Comparison of ENCODE assay signal across 18 cellular contexts in genomic region chr12:34339922-34340321, GRCh38.
DNase-seq lines count a peak whose midpoint lies in the region; ATAC-seq, FAIRE-seq and TF ChIP-seq lines count a peak whose summit lies in the region.
"Had no signal": no experiment of that assay in that cellular context is flagged by ENCODE, and none has a peak within 500 bp of the region (broad histone marks: within the 10 kb centered on the region; RNA-seq: fewer than 3 reads in every experiment).

No MANE protein-coding gene starts in this region.

- no peak overlapping the region for H2BK15ac ChIP-seq in mesendoderm (replicated peaks; ENCODE audit: low read depth)

- H3K27me3 ChIP-seq in H7 (ENCODE audit: control insufficient read depth, insufficient read depth, low read length) (peaks cover 3% of the 10 kb centered on the region; the same call in 1 of the 2 replicates), K562 (ENCODE audit: control insufficient read depth in 2 of 2, insufficient read depth in 2 of 2, low read length in 2 of 2) (peaks cover 2 to 34% of the 10 kb centered on the region in 2 experiments; a peak in 4 of 5 replicates), mesendoderm (ENCODE audit: insufficient read depth, low read length, poor library complexity) (no peaks in the 10 kb centered on the region)

- FAIRE-seq in A549 (lab: Jason Lieb, UNC) (no peak), K562 (lab: Jason Lieb, UNC) (no peak)
- FAIRE-seq: G401.6, GM12892 had no signal

- H3K36me3 ChIP-seq in H7 (replicated peaks; ENCODE audit: control insufficient read depth, insufficient read depth, low read length) (no peaks in the 10 kb centered on the region), K562 (ENCODE audit: control insufficient read depth, insufficient read depth, low read length) (no peaks in the 10 kb centered on the region), mesendoderm (ENCODE audit: control insufficient read depth, insufficient read depth, low read length) (no peaks in the 10 kb centered on the region)
- H3K36me3 ChIP-seq: HAP-1 had no signal

- H3K9me1 ChIP-seq in K562 (ENCODE audit: control insufficient read depth, insufficient read depth, low read length) = no peaks in the 10 kb centered on the region

- TF ChIP-seq EP300 in A549 (IDR thresholded peaks at IDR 0.05) = no peak
- TF ChIP-seq EP300 in K562 (IDR thresholded peaks at IDR 0.05; ENCODE audit: low read length) = no peak

- no peak overlapping the region for H2BK5ac ChIP-seq in mesendoderm (ENCODE audit: low read length)

- CTCF ChIA-PET in A549 (lab: Yijun Ruan, JAX) = no interaction called here
- CTCF ChIA-PET in K562 (lab: Yijun Ruan, JAX; ENCODE audit: low intra/inter-chr PET ratio) = no interaction called here

- H3K18ac ChIP-seq in mesendoderm (ENCODE audit: low read length) = no peak overlapping the region

- no peaks in the 10 kb centered on the region for H4K20me1 ChIP-seq in K562 (replicated peaks; ENCODE audit: control insufficient read depth, insufficient read depth, low read length)

- POLR2A ChIA-PET in A549 (lab: Yijun Ruan, JAX) (no interaction called here), K562 (lab: Yijun Ruan, JAX) (no interaction called here)

- no peaks in the 10 kb centered on the region for H3K9me3 Mint-ChIP-seq in activated naive CD8-positive, alpha-beta T cell treated with anti-CD3 and anti-CD28 coated beads for 36 hours
- peaks cover 4% of the 10 kb centered on the region for H3K9me3 Mint-ChIP-seq in mesothelial cell of epicardium

- no peak overlapping the region for H3K4me3 Mint-ChIP-seq in activated naive CD8-positive, alpha-beta T cell treated with anti-CD3 and anti-CD28 coated beads for 36 hours
- no peak overlapping the region for H3K4me3 Mint-ChIP-seq in mesothelial cell of epicardium
- H3K4me3 Mint-ChIP-seq: CD4-positive, alpha-beta memory T cell; GM23338; HFFc6 had no signal

- peak overlapping the region; percentile 52; the same call in 1 of the 3 replicates for H3K4me3 ChIP-seq in A549
- H3K4me3 ChIP-seq in H7 (ENCODE audit: insufficient read depth, low read depth, low read length) = no peak overlapping the region
- no peak overlapping the region for H3K4me3 ChIP-seq in K562
- no peak overlapping the region for H3K4me3 ChIP-seq in mesendoderm (ENCODE audit: low read length)
- H3K4me3 ChIP-seq: GM23338, HAP-1 had no signal

- H3K9ac ChIP-seq in K562 (ENCODE audit: insufficient read depth in 1 of 2, low read depth in 2 of 2, low read length in 2 of 2) (peak overlapping the region in 1 of 2 experiments; percentile 64; a peak in 1 of 4 replicates), mesendoderm (ENCODE audit: low read length) (no peak overlapping the region)

- TF ChIP-seq RAD21 in A549 (conservative IDR thresholded peaks at IDR 0.05 in 1 of 2, IDR thresholded peaks at IDR 0.05 in 1 of 2) (no peak), K562 (CRISPR knock-in tag; conservative IDR thresholded peaks at IDR 0.05 in 1 of 2, IDR thresholded peaks at IDR 0.05 in 1 of 2) (no peak)

- H3K27ac Mint-ChIP-seq in activated naive CD8-positive, alpha-beta T cell treated with anti-CD3 and anti-CD28 coated beads for 36 hours = no peak overlapping the region
- no peak overlapping the region for H3K27ac Mint-ChIP-seq in mesothelial cell of epicardium
- H3K27ac Mint-ChIP-seq: CD4-positive, alpha-beta memory T cell; GM23338; HFFc6 had no signal

- 7% methylated on average over 24 of the region's 26 CpGs for WGBS in A549 (ENCODE audit: missing lambda C conversion rate)
- 9% methylated on average over 23 of the region's 26 CpGs for WGBS in K562 (ENCODE audit: insufficient coverage, low coverage, missing lambda C conversion rate)
- WGBS in mesendoderm (ENCODE audit: extremely low coverage, insufficient coverage, low lambda C conversion rate) = no CpG with 5 or more reads among the region's 26 CpGs

- DNase-seq in A549 (ENCODE audit: low read depth in 1 of 2, low spot score in 1 of 2) (no peak), H7 (peak; percentile 24), K562 (ENCODE audit: extremely low read depth in 1 of 4, low spot score in 3 of 4) (peak in 1 of 4 experiments; percentile 53), mesendoderm (peak; percentile 0), mesothelial cell of epicardium (ENCODE audit: low spot score in 2 of 2, unreplicated experiment in 2 of 2) (no peak)
- no peak for DNase-seq in activated naive CD8-positive, alpha-beta T cell treated with anti-CD3 and anti-CD28 coated beads for 36 hours
- DNase-seq: 8988T; C1 segment of cervical spinal cord; CD4-positive, alpha-beta memory T cell; COR-L47; DMS153; DND-41; HFFc6 had no signal

- H3K79me2 ChIP-seq in K562 (ENCODE audit: control insufficient read depth, insufficient read depth, low read length) = no peaks in the 10 kb centered on the region
- H3K79me2 ChIP-seq in mesendoderm (ENCODE audit: control insufficient read depth, insufficient read depth, low read length) = no peaks in the 10 kb centered on the region

- no TSS peak for BruUV-seq in K562 (replicated peaks; lab: Mats Ljungman, UMichigan)

- no peak overlapping the region for H4K8ac ChIP-seq in mesendoderm (ENCODE audit: low read depth, low read length)

- no peak overlapping the region for H2BK120ac ChIP-seq in mesendoderm (ENCODE audit: low read depth, low read length)

- H3K4me2 ChIP-seq in A549 (peak overlapping the region; percentile 94), K562 (ENCODE audit: insufficient read depth, low read length) (no peak overlapping the region), mesendoderm (ENCODE audit: low read length) (no peak overlapping the region)
- H3K4me2 ChIP-seq: GM23338 had no signal

- no peak overlapping the region for H3K56ac ChIP-seq in mesendoderm (ENCODE audit: low read length)

- no peaks in the 10 kb centered on the region for H3K79me1 ChIP-seq in mesendoderm (ENCODE audit: low read length)

- H3K36me3 Mint-ChIP-seq in activated naive CD8-positive, alpha-beta T cell treated with anti-CD3 and anti-CD28 coated beads for 36 hours = no peaks in the 10 kb centered on the region
- no peaks in the 10 kb centered on the region for H3K36me3 Mint-ChIP-seq in mesothelial cell of epicardium
- H3K36me3 Mint-ChIP-seq: CD4-positive, alpha-beta memory T cell had no signal

- H3K27ac ChIP-seq in A549 (no peak overlapping the region; a peak in 1 of 6 replicates), K562 (ENCODE audit: extremely low read depth, low read depth, low read length) (no peak overlapping the region), mesendoderm (ENCODE audit: low read depth, low read length) (no peak overlapping the region)

- in situ Hi-C loops in K562 (cut with MboI) = no loop called here

- no peaks in the 10 kb centered on the region for H3K9me3 ChIP-seq in A549
- H3K9me3 ChIP-seq in K562 (replicated peaks; ENCODE audit: control insufficient read depth, insufficient read depth, low read depth, low read length) = no peaks in the 10 kb centered on the region
- H3K9me3 ChIP-seq: HAP-1 had no signal

- TF ChIP-seq CTCF in A549 (IDR thresholded peaks at IDR 0.05) (no peak), K562 (IDR thresholded peaks at IDR 0.05 in 2 of 3, conservative IDR thresholded peaks at IDR 0.05 in 1 of 3; ENCODE audit: insufficient read depth in 2 of 3, low read depth in 1 of 3, low read length in 3 of 3) (no peak), mesothelial cell of epicardium (IDR thresholded peaks at IDR 0.05; ENCODE audit: unreplicated experiment) (no peak)

- no peak overlapping the region for H2AK5ac ChIP-seq in mesendoderm (ENCODE audit: low read length)

- peaks cover 52% of the 10 kb centered on the region; the same call in 2 of the 3 replicates for H3K4me1 ChIP-seq in A549
- H3K4me1 ChIP-seq in K562 (replicated peaks in 1 of 2; ENCODE audit: control insufficient read depth in 2 of 2, insufficient read depth in 2 of 2, low read length in 2 of 2) = peaks cover 15 to 100% of the 10 kb centered on the region in 2 experiments; a peak in 4 of 5 replicates
- H3K4me1 ChIP-seq in mesendoderm (ENCODE audit: control insufficient read depth, low read depth, low read length) = no peaks in the 10 kb centered on the region
- H3K4me1 ChIP-seq: HAP-1 had no signal

- no peak overlapping the region for H4K5ac ChIP-seq in mesendoderm (ENCODE audit: low read length)

- H3K4me1 Mint-ChIP-seq in activated naive CD8-positive, alpha-beta T cell treated with anti-CD3 and anti-CD28 coated beads for 36 hours = no peaks in the 10 kb centered on the region
- H3K4me1 Mint-ChIP-seq in mesothelial cell of epicardium = no peaks in the 10 kb centered on the region
- H3K4me1 Mint-ChIP-seq: CD4-positive, alpha-beta memory T cell; GM23338 had no signal

- ATAC-seq in A549 = no peak
- 0 out of 3 replicates have a peak, but pooled peaks have one; percentile 1 for ATAC-seq in K562
- ATAC-seq in GM19455 (IDR thresholded peaks at IDR 0.05; ENCODE audit: unreplicated experiment) = no peak
- ATAC-seq: GM23338 had no signal

- H3K23ac ChIP-seq in mesendoderm (ENCODE audit: low read length) = no peak overlapping the region

- no peak overlapping the region for H3K4ac ChIP-seq in mesendoderm (ENCODE audit: low read depth, low read length)

- TF ChIP-seq POLR2A in A549 (IDR thresholded peaks at IDR 0.05; ENCODE audit: low read length) = no peak
- TF ChIP-seq POLR2A in K562 (conservative IDR thresholded peaks at IDR 0.05) = no peak

- intact Hi-C loops in K562 (cut with micrococcal nuclease) = loop anchor here (10.0 kb wide), 1 partner anchor 215 kb away; no protein-coding TSS in a partner anchor

- H3K27me3 Mint-ChIP-seq in activated naive CD8-positive, alpha-beta T cell treated with anti-CD3 and anti-CD28 coated beads for 36 hours = no peaks in the 10 kb centered on the region
- H3K27me3 Mint-ChIP-seq in mesothelial cell of epicardium (ENCODE audit: low read depth) = no peaks in the 10 kb centered on the region
- H3K27me3 Mint-ChIP-seq: CD4-positive, alpha-beta memory T cell had no signal

- no peak overlapping the region for H2AFZ ChIP-seq in K562 (ENCODE audit: low read depth, low read length)
- H2AFZ ChIP-seq: GM23338 had no signal

TF ChIP-seq in A549, 52 proteins besides CTCF, POLR2A, EP300 and RAD21 (continues in another document):
- TF ChIP-seq ZFP36 (IDR thresholded peaks at IDR 0.05; ENCODE audit: borderline replicate concordance, partially characterized antibody) = no peak
- TF ChIP-seq MYC (IDR thresholded peaks at IDR 0.05; ENCODE audit: borderline replicate concordance, low read length) = no peak
- no peak for TF ChIP-seq CBX2 (IDR thresholded peaks at IDR 0.05; ENCODE audit: borderline replicate concordance, low read depth)

Comparison
In these comparisons a context has a peak if more than half of its experiments do, and no peak if none do; other contexts are left out.
1. DNase-seq: peak in H7 (single experiment) and mesendoderm (single experiment); none in A549 (0 of 2), activated naive CD8-positive, alpha-beta T cell treated with anti-CD3 and anti-CD28 coated beads for 36 hours (single experiment) and mesothelial cell of epicardium (0 of 2).